ENCODE assay signal across 21 cellular contexts in the genomic region with DNA sequence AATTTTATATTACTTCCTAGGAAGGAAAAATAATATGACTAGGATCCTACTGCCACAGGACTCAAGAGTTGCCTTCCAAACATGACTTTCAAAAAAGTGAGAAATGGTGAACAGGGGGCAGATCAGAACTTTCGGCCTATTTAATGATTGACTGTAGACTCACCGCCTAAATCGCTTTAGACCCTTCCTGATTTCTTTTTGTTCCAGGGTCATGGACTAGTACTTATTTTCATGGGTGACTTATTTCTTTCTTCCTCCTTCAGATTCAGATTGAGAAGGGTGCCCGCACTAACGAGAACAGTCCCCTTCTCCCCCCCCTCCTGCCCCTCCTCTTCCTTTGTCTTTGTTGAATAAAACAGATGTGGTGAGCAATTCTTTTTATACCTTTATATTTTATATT. TPM values are rescaled to one million over a fixed set of nuclear protein-coding genes. Genes with fewer than 3 reads are reported as not detected.
DNase-seq lines count a peak whose midpoint lies in the region; ATAC-seq and TF ChIP-seq lines count a peak whose summit lies in the region.
"Had no signal": no experiment of that assay in that cellular context is flagged by ENCODE, and none has a peak within 500 bp of the region (broad histone marks: within the 10 kb centered on the region; RNA-seq: fewer than 3 reads in every experiment).

No MANE protein-coding gene starts in this region.

- TF ChIP-seq POLR2A in uterus (IDR thresholded peaks at IDR 0.05) = no peak

- H3K27me3 ChIP-seq in OCI-LY3 (ENCODE audit: low read depth, low read length) (no peaks in the 10 kb centered on the region), uterus (no peaks in the 10 kb centered on the region)
- H3K27me3 ChIP-seq: BLaER1 treated with 17β-estradiol and CSF1 and Interleukin-3, amounts not matched to agents 10 nM and 100 nM had no signal

- H3K27ac Mint-ChIP-seq in neural crest cell (ENCODE audit: unreplicated experiment) = peak overlapping the region; percentile 2
- H3K27ac Mint-ChIP-seq: B cell; CD8-positive, alpha-beta T cell had no signal

- H3K9ac ChIP-seq in OCI-LY3 (ENCODE audit: low read length) = no peak overlapping the region
- H3K9ac ChIP-seq: BLaER1 treated with 17β-estradiol and CSF1 and Interleukin-3, amounts not matched to agents 10 nM and 100 nM had no signal

- peaks cover 3% of the 10 kb centered on the region for H3K27me3 Mint-ChIP-seq in neural crest cell (ENCODE audit: low read depth)

- TF ChIP-seq CTCF in OCI-LY3 (IDR thresholded peaks at IDR 0.05; ENCODE audit: low read depth, low read length) (no peak), neural crest cell (conservative IDR thresholded peaks at IDR 0.05) (no peak), uterus (IDR thresholded peaks at IDR 0.05) (no peak)

- H3K4me2 ChIP-seq in OCI-LY3 (ENCODE audit: low read length) = peak overlapping the region; percentile 29
- H3K4me2 ChIP-seq: BLaER1 treated with 17β-estradiol and CSF1 and Interleukin-3, amounts not matched to agents 10 nM and 100 nM had no signal

- H3K4me3 ChIP-seq in OCI-LY3 (ENCODE audit: low read length) (peak overlapping the region; percentile 11; the same call in 1 of the 2 replicates), uterus (no peak overlapping the region)
- H3K4me3 ChIP-seq: BLaER1 treated with 17β-estradiol and CSF1 and Interleukin-3, amounts not matched to agents 10 nM and 100 nM; GM12878 had no signal

- no peaks in the 10 kb centered on the region for H3K79me2 ChIP-seq in OCI-LY3 (ENCODE audit: low read length)

- DNase-seq in kidney glomerular epithelial cell (lab: John Stamatoyannopoulos, UW) = peak; percentile 44
- no peak for DNase-seq in neural crest cell (ENCODE audit: low read depth, low spot score)
- no peak for DNase-seq in uterus
- no peak for DNase-seq in RPMI8226
- DNase-seq: CD8-positive, alpha-beta T cell; DMS 273 treated with DMSO at 0.1 percent for 48 hours; DMS53; DND-41; EL; GOT3; H7 had no signal

- H3K9me3 ChIP-seq in OCI-LY3 (ENCODE audit: insufficient read depth, low read length) (no peaks in the 10 kb centered on the region), uterus (no peaks in the 10 kb centered on the region)
- H3K9me3 ChIP-seq: BLaER1 treated with 17β-estradiol and CSF1 and Interleukin-3, amounts not matched to agents 10 nM and 100 nM had no signal

- H3K27ac ChIP-seq in OCI-LY3 (ENCODE audit: low read length) = no peak overlapping the region
- H3K27ac ChIP-seq in uterus = peak overlapping the region; percentile 60 to 72
- H3K27ac ChIP-seq: BLaER1 treated with 17β-estradiol and CSF1 and Interleukin-3, amounts not matched to agents 10 nM and 100 nM; HL-60 had no signal

- H2AFZ ChIP-seq in OCI-LY3 (ENCODE audit: low read depth, low read length) = no peak overlapping the region

- peaks cover 25% of the 10 kb centered on the region for H3K4me1 Mint-ChIP-seq in neural crest cell

- peaks cover 4% of the 10 kb centered on the region for H3K36me3 Mint-ChIP-seq in neural crest cell (ENCODE audit: low read depth)
- H3K36me3 Mint-ChIP-seq: CD8-positive, alpha-beta T cell had no signal

- intact Hi-C loops in uterus (cut with DNase I; ENCODE audit: low total_unique reads) = no loop called here

- H3K4me3 Mint-ChIP-seq in neural crest cell = peak overlapping the region; percentile 3
- H3K4me3 Mint-ChIP-seq: B cell; CD8-positive, alpha-beta T cell had no signal

- H3K36me3 ChIP-seq in OCI-LY3 (replicated peaks; ENCODE audit: low read depth, low read length) = no peaks in the 10 kb centered on the region
- no peaks in the 10 kb centered on the region for H3K36me3 ChIP-seq in uterus
- H3K36me3 ChIP-seq: BLaER1 treated with 17β-estradiol and CSF1 and Interleukin-3, amounts not matched to agents 10 nM and 100 nM had no signal

- no peaks in the 10 kb centered on the region for H4K20me1 ChIP-seq in OCI-LY3 (ENCODE audit: insufficient read depth, low read length)
- H4K20me1 ChIP-seq: BLaER1 treated with 17β-estradiol and CSF1 and Interleukin-3, amounts not matched to agents 10 nM and 100 nM had no signal

- ATAC-seq in HG02571 (IDR thresholded peaks at IDR 0.05; ENCODE audit: unreplicated experiment) = no peak
- no peak for ATAC-seq in HG03457 (IDR thresholded peaks at IDR 0.05; ENCODE audit: unreplicated experiment)
- ATAC-seq: CD8-positive, alpha-beta T cell; GM12878 had no signal

- H3K9me3 Mint-ChIP-seq in neural crest cell = no peaks in the 10 kb centered on the region
- H3K9me3 Mint-ChIP-seq: CD8-positive, alpha-beta T cell had no signal

- H3K4me1 ChIP-seq in OCI-LY3 (ENCODE audit: low read length) = peaks cover 24% of the 10 kb centered on the region
- peaks cover 0 to 9% of the 10 kb centered on the region in 2 donors for H3K4me1 ChIP-seq in uterus

RNA-seq across cellular contexts. Expression of a gene that starts 48.0 kb away (rescaled TPM):
- total RNA-seq in neural crest cell (18.6 and 18.9 TPM in 2 replicates), uterus (10 to 100 TPM in 3 of 4 donors, 1 to 10 TPM in 1; 10.0 to 31.8 (median 24.5) TPM)

RNA-seq across cellular contexts. Expression of a gene that starts 54.3 kb away (rescaled TPM):
- total RNA-seq in neural crest cell (not detected in 2 replicates), uterus (1 to 10 TPM in 1 of 4 donors, under 1 TPM in 2, not detected in 1; 0.14 to 2.4 (median 0.26) TPM)
- total RNA-seq: A172, G401, HT1080 had no signal
